Comparison of ENCODE assay signal across 1 cellular context in genomic region chr1:167803358-167804217, GRCh38.
A peak's percentile ranks its signal among the peaks of the same experiment; 100 is the strongest.
TF ChIP-seq lines count a peak whose summit lies in the region.

No MANE protein-coding gene starts in this region.

TF ChIP-seq in K562, 482 proteins besides CTCF, POLR2A, EP300 and RAD21 (continued from another document and continues in another):
- TF ChIP-seq REST (CRISPR knock-in tag; IDR thresholded peaks at IDR 0.05; ENCODE audit: low read depth) (no peak), MXD1 (CRISPR knock-in tag; IDR thresholded peaks at IDR 0.05; ENCODE audit: borderline replicate concordance, poor library complexity, severe bottlenecking) (no peak), LARP7 (IDR thresholded peaks at IDR 0.05) (no peak), STAT5A (IDR thresholded peaks at IDR 0.05; ENCODE audit: borderline replicate concordance, low read length) (no peak), DACH1 (IDR thresholded peaks at IDR 0.05; ENCODE audit: partially characterized antibody) (no peak), NONO (IDR thresholded peaks at IDR 0.05; ENCODE audit: low read depth in 2 of 2, low read length in 1 of 2) (peak in 1 of 2 experiments; percentile 76; a peak in 1 of 4 replicates), LCOR (CRISPR knock-in tag; IDR thresholded peaks at IDR 0.05) (peak; percentile 43; the same call in 1 of the 2 replicates), ZNF57 (CRISPR knock-in tag; IDR thresholded peaks at IDR 0.05) (no peak), KDM4B (IDR thresholded peaks at IDR 0.05; ENCODE audit: borderline replicate concordance in 2 of 2, low read depth in 1 of 2) (peak in 1 of 2 experiments; percentile 75; a peak in 1 of 4 replicates), ZBTB34 (CRISPR knock-in tag; IDR thresholded peaks at IDR 0.05) (no peak), NFRKB (IDR thresholded peaks at IDR 0.05; ENCODE audit: low read depth) (no peak), CBX3 (IDR thresholded peaks at IDR 0.05; ENCODE audit: borderline replicate concordance in 1 of 2, low read length in 2 of 2) (peak in 1 of 2 experiments; percentile 95; a peak in 2 of 3 replicates), BRCA1 (IDR thresholded peaks at IDR 0.05) (no peak), BRCA1 (CRISPR knock-in tag; IDR thresholded peaks at IDR 0.05) (no peak), ZNF449 (CRISPR knock-in tag; IDR thresholded peaks at IDR 0.05) (no peak), MTF1 (CRISPR knock-in tag; IDR thresholded peaks at IDR 0.05; ENCODE audit: borderline replicate concordance) (no peak), RBM15 (IDR thresholded peaks at IDR 0.05; ENCODE audit: insufficient read depth, low read length) (no peak), RFX7 (CRISPR knock-in tag; IDR thresholded peaks at IDR 0.05) (no peak), JUN (IDR thresholded peaks at IDR 0.05; ENCODE audit: borderline replicate concordance, low read depth, low read length) (0 out of 2 replicates have a peak, but pooled peaks have one; percentile 26), JUN (CRISPR knock-in tag; IDR thresholded peaks at IDR 0.05; ENCODE audit: borderline replicate concordance) (no peak), SNAPC5 (CRISPR knock-in tag; IDR thresholded peaks at IDR 0.05) (no peak), ZNF212 (CRISPR knock-in tag; IDR thresholded peaks at IDR 0.05) (no peak), ZNF408 (CRISPR knock-in tag; IDR thresholded peaks at IDR 0.05; ENCODE audit: low read depth) (no peak), CBFA2T3 (IDR thresholded peaks at IDR 0.05) (0 out of 2 replicates have a peak, but pooled peaks have one; percentile 16), DIDO1 (tag; IDR thresholded peaks at IDR 0.05; ENCODE audit: low read depth) (no peak), EWSR1 (IDR thresholded peaks at IDR 0.05; ENCODE audit: borderline replicate concordance, low read depth, partially characterized antibody) (no peak), TEAD2 (tag; IDR thresholded peaks at IDR 0.05) (no peak), ELF2 (CRISPR knock-in tag; IDR thresholded peaks at IDR 0.05) (no peak), PKNOX1 (IDR thresholded peaks at IDR 0.05) (no peak), ELK3 (CRISPR knock-in tag; IDR thresholded peaks at IDR 0.05) (no peak), ZNF780A (CRISPR knock-in tag; IDR thresholded peaks at IDR 0.05) (no peak), ZNF174 (CRISPR knock-in tag; IDR thresholded peaks at IDR 0.05) (no peak), CC2D1A (IDR thresholded peaks at IDR 0.05) (peak; percentile 83), SNRNP70 (optimal IDR thresholded peaks at IDR 0.05; ENCODE audit: low read depth, low read length) (no peak), TAF15 (IDR thresholded peaks at IDR 0.05; ENCODE audit: low read depth, low read length) (no peak), ZNF197 (CRISPR knock-in tag; IDR thresholded peaks at IDR 0.05; ENCODE audit: low read depth) (no peak), SRSF9 (IDR thresholded peaks at IDR 0.05; ENCODE audit: borderline replicate concordance, low read depth, low read length) (no peak), PCBP1 (IDR thresholded peaks at IDR 0.05; ENCODE audit: low read depth, low read length, poor library complexity, severe bottlenecking) (peak; percentile 76), ZNF12 (CRISPR knock-in tag; IDR thresholded peaks at IDR 0.05) (no peak), MLLT1 (IDR thresholded peaks at IDR 0.05) (no peak), TRIM24 (IDR thresholded peaks at IDR 0.05) (peak; percentile 47 to 81; a peak in 2 of 4 replicates), MTA1 (IDR thresholded peaks at IDR 0.05; ENCODE audit: borderline replicate concordance) (0 out of 2 replicates have a peak, but pooled peaks have one; percentile 14), PHTF2 (CRISPR knock-in tag; IDR thresholded peaks at IDR 0.05) (no peak), ELF1 (tag; IDR thresholded peaks at IDR 0.05) (no peak), NR2F6 (CRISPR knock-in tag; IDR thresholded peaks at IDR 0.05) (no peak), POLR2H (tag; IDR thresholded peaks at IDR 0.05; ENCODE audit: low read depth) (no peak), ARID4B (CRISPR knock-in tag; IDR thresholded peaks at IDR 0.05) (no peak), SMAD4 (CRISPR knock-in tag; conservative IDR thresholded peaks at IDR 0.05) (peak; percentile 73), SETDB1 (IDR thresholded peaks at IDR 0.05; ENCODE audit: low read length) (peak; percentile 28), TCFL5 (CRISPR knock-in tag; conservative IDR thresholded peaks at IDR 0.05) (no peak), PTBP1 (IDR thresholded peaks at IDR 0.05; ENCODE audit: low read depth, low read length) (no peak), ADNP (tag; IDR thresholded peaks at IDR 0.05) (peak; percentile 55), CLOCK (CRISPR knock-in tag; IDR thresholded peaks at IDR 0.05; ENCODE audit: borderline replicate concordance) (no peak), NRF1 (conservative IDR thresholded peaks at IDR 0.05 in 1 of 2, IDR thresholded peaks at IDR 0.05 in 1 of 2) (no peak; a peak in 1 of 4 replicates)
